15 cellular contexts compared by ENCODE assay signal in genomic region chr1:207779008-207779407, GRCh38.
"Had no signal": no experiment of that assay in that cellular context is flagged by ENCODE, and none has a peak within 500 bp of the region (broad histone marks: within the 10 kb centered on the region; RNA-seq: fewer than 3 reads in every experiment).

No MANE protein-coding gene starts in this region.

- H3K27me3 Mint-ChIP-seq: naive thymus-derived CD4-positive, alpha-beta T cell; type B pancreatic cell had no signal

- H3K4me3 Mint-ChIP-seq: type B pancreatic cell had no signal

- H3K27ac Mint-ChIP-seq: type B pancreatic cell had no signal

- H3K9me3 Mint-ChIP-seq: type B pancreatic cell had no signal

- ATAC-seq: esophagus mucosa; heart left ventricle; left colon; left ventricle myocardium superior; naive thymus-derived CD4-positive, alpha-beta T cell; stimulated activated naive CD8-positive, alpha-beta T cell treated with anti-CD3 and anti-CD28 coated beads, Interleukin-15, Interleukin-2, amounts not matched to agents 100 U/mL and 50 U/mL, for 24 hours had no signal

- DNase-seq: cortex of kidney; dorsolateral prefrontal cortex; effector memory CD4-positive, alpha-beta T cell; heart left ventricle; hippocampal formation; left colon; left ventricle myocardium superior; mesenchymal stem cell; midbrain; naive thymus-derived CD4-positive, alpha-beta T cell; sigmoid colon; stimulated activated naive CD8-positive, alpha-beta T cell treated with anti-CD3 and anti-CD28 coated beads, Interleukin-15, Interleukin-2, amounts not matched to agents 100 U/mL and 50 U/mL, for 24 hours; thyroid gland had no signal
